Comparison of ENCODE assay signal across 21 cellular contexts in genomic region chr12:110745632-110746284, GRCh38. TPM values are rescaled to one million over a fixed set of nuclear protein-coding genes. Genes with fewer than 3 reads are reported as not detected.
DNase-seq lines count a peak whose midpoint lies in the region; ATAC-seq, FAIRE-seq and TF ChIP-seq lines count a peak whose summit lies in the region.
"Had no signal": no experiment of that assay in that cellular context is flagged by ENCODE, and none has a peak within 500 bp of the region (broad histone marks: within the 10 kb centered on the region; RNA-seq: fewer than 3 reads in every experiment).

No MANE protein-coding gene starts in this region.

- 0 out of 2 replicates have a peak overlapping the region, but pooled peaks have one; percentile 17 for H3K56ac ChIP-seq in IMR-90 (ENCODE audit: extremely low read depth, insufficient read depth, low read length)

- no peak overlapping the region for H3K23ac ChIP-seq in IMR-90 (ENCODE audit: low read depth, low read length)

- DNase-seq in IMR-90 = no peak
- DNase-seq in activated B cell treated with CpG ODN at 0.5 μM for 24 hours = no peak
- peak; percentile 75 for DNase-seq in small intestine
- no peak for DNase-seq in esophagus muscularis mucosa (ENCODE audit: extremely low spot score)
- DNase-seq in activated CD4-positive, alpha-beta T cell treated with anti-CD3 and anti-CD28 coated beads for 1 hour = no peak
- no peak for DNase-seq in OCI-LY7 (ENCODE audit: low spot score)
- DNase-seq: activated CD8-positive, alpha-beta T cell treated with anti-CD3 and anti-CD28 coated beads, Interleukin-2, amount 10 ng/mL, durations not matched to agents 7 days and 5 days; activated T-cell treated with anti-CD3 and anti-CD28 coated beads, Interleukin-2, amount 50 U/mL, for 48 hours; Caco-2; cortex of kidney; left cardiac atrium; NCI-H2107; NCI-H526 treated with DMSO at 0.1 percent for 48 hours had no signal

- peak overlapping the region; percentile 56 for H3K27ac Mint-ChIP-seq in activated B cell treated with CpG ODN at 0.5 μM for 24 hours
- H3K27ac Mint-ChIP-seq: activated CD8-positive, alpha-beta T cell treated with anti-CD3 and anti-CD28 coated beads, Interleukin-2, amount 10 ng/mL, durations not matched to agents 7 days and 5 days; WTC11 had no signal

- no peak overlapping the region for H3K18ac ChIP-seq in IMR-90 (ENCODE audit: low read depth, low read length)

- H3K36me3 ChIP-seq in IMR-90 (ENCODE audit: control insufficient read depth, insufficient read depth, low read length) = no peaks in the 10 kb centered on the region
- no peaks in the 10 kb centered on the region for H3K36me3 ChIP-seq in gastroesophageal sphincter
- no peaks in the 10 kb centered on the region for H3K36me3 ChIP-seq in small intestine (ENCODE audit: control insufficient read depth in 2 of 2, insufficient read depth in 2 of 2, low read length in 2 of 2)
- no peaks in the 10 kb centered on the region for H3K36me3 ChIP-seq in esophagus muscularis mucosa
- H3K36me3 ChIP-seq in OCI-LY7 (ENCODE audit: insufficient read depth, low read length) = peaks cover 12% of the 10 kb centered on the region
- H3K36me3 ChIP-seq: thoracic aorta had no signal

- no peak overlapping the region for H2AK9ac ChIP-seq in IMR-90 (replicated peaks; ENCODE audit: low read depth, low read length, poor library complexity)

- no peak overlapping the region for H4K8ac ChIP-seq in IMR-90 (ENCODE audit: low read depth in 2 of 2, low read length in 2 of 2)

- no peak overlapping the region for H3K14ac ChIP-seq in IMR-90 (replicated peaks; ENCODE audit: low read depth, low read length)

- peaks cover 11% of the 10 kb centered on the region for H3K4me1 ChIP-seq in IMR-90 (ENCODE audit: control insufficient read depth, insufficient read depth, low read length)
- peaks cover 0 to 37% (median 14%) of the 10 kb centered on the region in 3 donors for H3K4me1 ChIP-seq in gastroesophageal sphincter
- peaks cover 5 to 6% of the 10 kb centered on the region in 2 donors for H3K4me1 ChIP-seq in small intestine (ENCODE audit: control insufficient read depth in 2 of 2, insufficient read depth in 1 of 2, low read depth in 1 of 2, low read length in 1 of 2)
- H3K4me1 ChIP-seq in esophagus muscularis mucosa = peaks cover 24 to 34% (median 31%) of the 10 kb centered on the region in 4 donors
- peaks cover 18% of the 10 kb centered on the region for H3K4me1 ChIP-seq in OCI-LY7 (ENCODE audit: insufficient read depth, low read length, poor library complexity, severe bottlenecking)

- TF ChIP-seq POLR2A in IMR-90 (IDR thresholded peaks at IDR 0.05; ENCODE audit: low read depth, low read length) = no peak
- no peak for TF ChIP-seq POLR2A in gastroesophageal sphincter (IDR thresholded peaks at IDR 0.05)
- no peak for TF ChIP-seq POLR2A in esophagus muscularis mucosa (IDR thresholded peaks at IDR 0.05; ENCODE audit: low read depth)

- H2AK5ac ChIP-seq in IMR-90 (ENCODE audit: low read depth, low read length) = no peak overlapping the region

- ATAC-seq in IMR-90 (ENCODE audit: low read depth) (no peak), activated B cell treated with CpG ODN at 0.5 μM for 24 hours (ENCODE audit: low read depth) (no peak), gastroesophageal sphincter (no peak)
- ATAC-seq: activated CD8-positive, alpha-beta T cell treated with anti-CD3 and anti-CD28 coated beads, Interleukin-2, amount 10 ng/mL, durations not matched to agents 7 days and 5 days; body of pancreas; left cardiac atrium; WTC11 had no signal

- no peaks in the 10 kb centered on the region for H3K9me3 Mint-ChIP-seq in activated B cell treated with CpG ODN at 0.5 μM for 24 hours
- H3K9me3 Mint-ChIP-seq: WTC11 had no signal

- POLR2A ChIA-PET in IMR-90 (lab: Charles Lee; ENCODE audit: unreplicated experiment) = no interaction called here
- POLR2A ChIA-PET in activated B cell treated with CpG ODN at 0.5 μM for 24 hours (lab: Charles Lee) = interaction anchor here (0.6 kb wide), 1 partner anchor 295 kb away, joined by 3 read pairs; the partner anchor contains the start of gene ARPC3
- POLR2A ChIA-PET in OCI-LY7 (lab: Charles Lee) = interaction anchor here (0.5 to 0.7 kb wide), 2 partner anchors 17 to 168 kb away, joined by 5 read pairs; no protein-coding TSS in a partner anchor

- H4K91ac ChIP-seq in IMR-90 (ENCODE audit: insufficient read depth, low read depth, low read length) = no peak overlapping the region

- BruUV-seq in IMR-90 (replicated peaks; lab: Mats Ljungman, UMichigan) (no TSS peak), OCI-LY7 (replicated peaks; lab: Mats Ljungman, UMichigan) (no TSS peak)

- H3K27ac ChIP-seq in IMR-90 (ENCODE audit: insufficient read depth, low read length) (no peak overlapping the region), gastroesophageal sphincter (peak overlapping the region in 3 of 4 donors; percentile 42 to 94 (median 48)), small intestine (ENCODE audit: low read depth in 1 of 2, low read length in 1 of 2) (peak overlapping the region; percentile 65 to 87), esophagus muscularis mucosa (replicated peaks in 1 of 4) (peak overlapping the region in 2 of 4 donors; percentile 18 to 89), OCI-LY7 (ENCODE audit: low read depth, low read length, poor library complexity, severe bottlenecking) (no peak overlapping the region)

- peaks cover 18% of the 10 kb centered on the region for H3K4me1 Mint-ChIP-seq in activated B cell treated with CpG ODN at 0.5 μM for 24 hours

- no peak overlapping the region for H3K9ac ChIP-seq in IMR-90 (ENCODE audit: low read depth, low read length)

- H3K79me2 ChIP-seq in OCI-LY7 (ENCODE audit: insufficient read depth, low read depth, low read length) = peaks cover 28% of the 10 kb centered on the region

- H2BK5ac ChIP-seq in IMR-90 (ENCODE audit: low read depth, low read length, poor library complexity, severe bottlenecking) = no peak overlapping the region

- intact Hi-C loops in IMR-90 (cut with micrococcal nuclease) (no loop called here), activated B cell treated with CpG ODN at 0.5 μM for 24 hours (cut with micrococcal nuclease) (no loop called here), esophagus muscularis mucosa (cut with DNase I) (no loop called here), OCI-LY7 (cut with micrococcal nuclease; ENCODE audit: unreplicated experiment) (no loop called here)

- TF ChIP-seq CTCF in IMR-90 (conservative IDR thresholded peaks at IDR 0.05; ENCODE audit: low read depth, low read length) = no peak
- TF ChIP-seq CTCF in activated B cell treated with CpG ODN at 0.5 μM for 24 hours (IDR thresholded peaks at IDR 0.05) = no peak
- TF ChIP-seq CTCF in gastroesophageal sphincter (IDR thresholded peaks at IDR 0.05) = no peak
- TF ChIP-seq CTCF in esophagus muscularis mucosa (IDR thresholded peaks at IDR 0.05) = no peak
- no peak for TF ChIP-seq CTCF in OCI-LY7 (conservative IDR thresholded peaks at IDR 0.05; ENCODE audit: low read length)

- TF ChIP-seq EP300 in gastroesophageal sphincter (IDR thresholded peaks at IDR 0.05) (no peak), esophagus muscularis mucosa (IDR thresholded peaks at IDR 0.05) (no peak)

- H3K4ac ChIP-seq in IMR-90 (ENCODE audit: low read depth, low read length) = no peak overlapping the region

- no peaks in the 10 kb centered on the region for H3K9me3 ChIP-seq in IMR-90 (ENCODE audit: control insufficient read depth, insufficient read depth, low read length)
- H3K9me3 ChIP-seq in gastroesophageal sphincter = no peaks in the 10 kb centered on the region
- no peaks in the 10 kb centered on the region for H3K9me3 ChIP-seq in small intestine (ENCODE audit: control insufficient read depth, low read depth)
- H3K9me3 ChIP-seq in esophagus muscularis mucosa = no peaks in the 10 kb centered on the region
- no peaks in the 10 kb centered on the region for H3K9me3 ChIP-seq in OCI-LY7 (ENCODE audit: low read length)
- H3K9me3 ChIP-seq: body of pancreas, Caco-2, thoracic aorta had no signal

- H4K5ac ChIP-seq in IMR-90 (ENCODE audit: low read depth, low read length) = no peak overlapping the region

- H2AFZ ChIP-seq in IMR-90 (replicated peaks; ENCODE audit: low read length, poor library complexity) = no peak overlapping the region
- no peak overlapping the region for H2AFZ ChIP-seq in OCI-LY7 (ENCODE audit: low read length)

- no peak for TF ChIP-seq RAD21 in IMR-90 (IDR thresholded peaks at IDR 0.05; ENCODE audit: low read length)

- H2BK15ac ChIP-seq in IMR-90 (ENCODE audit: low read depth, low read length) = no peak overlapping the region

- H3K27me3 ChIP-seq in IMR-90 (ENCODE audit: control insufficient read depth, insufficient read depth, low read length) (no peaks in the 10 kb centered on the region), gastroesophageal sphincter (no peaks in the 10 kb centered on the region), small intestine (ENCODE audit: control insufficient read depth in 2 of 2, insufficient read depth in 2 of 2, low read length in 2 of 2) (no peaks in the 10 kb centered on the region), esophagus muscularis mucosa (no peaks in the 10 kb centered on the region)
- H3K27me3 ChIP-seq: body of pancreas had no signal

- peaks cover 5% of the 10 kb centered on the region; the same call in 1 of the 2 replicates for H3K9me1 ChIP-seq in IMR-90 (ENCODE audit: insufficient read depth, low read length)

- no peak overlapping the region for H2BK120ac ChIP-seq in IMR-90 (ENCODE audit: low read depth, low read length)

- CTCF ChIA-PET in IMR-90 (lab: Yijun Ruan, JAX) (no interaction called here), activated B cell treated with CpG ODN at 0.5 μM for 24 hours (lab: Charles Lee) (no interaction called here), OCI-LY7 (lab: Charles Lee; ENCODE audit: unreplicated experiment) (interaction anchor here (0.6 kb wide), 1 partner anchor 27 kb away, joined by 3 read pairs; no protein-coding TSS in a partner anchor)

- no peak overlapping the region for H2BK20ac ChIP-seq in IMR-90 (ENCODE audit: low read depth, low read length)

- H3K27me3 Mint-ChIP-seq in activated B cell treated with CpG ODN at 0.5 μM for 24 hours = no peaks in the 10 kb centered on the region
- H3K27me3 Mint-ChIP-seq: activated naive CD8-positive, alpha-beta T cell had no signal

- in situ Hi-C loops in IMR-90 (cut with MboI; ENCODE audit: low sequenced_read_pairs) = no loop called here

- no peaks in the 10 kb centered on the region for H3K9me2 ChIP-seq in OCI-LY7 (ENCODE audit: insufficient read depth, low read length)

- H3K79me1 ChIP-seq in IMR-90 (ENCODE audit: low read depth in 1 of 2, low read length in 2 of 2) = peaks cover 0 to 6% of the 10 kb centered on the region in 2 experiments; a peak in 1 of 4 replicates

- peaks cover 18% of the 10 kb centered on the region for H4K20me1 ChIP-seq in IMR-90 (ENCODE audit: insufficient read depth, low read length)
- H4K20me1 ChIP-seq in OCI-LY7 (ENCODE audit: insufficient read depth, low read length) = peaks cover 11% of the 10 kb centered on the region

- H3K4me3 ChIP-seq in IMR-90 (ENCODE audit: insufficient read depth, low read depth, low read length) (no peak overlapping the region), gastroesophageal sphincter (no peak overlapping the region), small intestine (ENCODE audit: low read depth in 1 of 2, low read length in 2 of 2) (no peak overlapping the region), esophagus muscularis mucosa (no peak overlapping the region), OCI-LY7 (ENCODE audit: low read depth, low read length, poor library complexity, severe bottlenecking) (no peak overlapping the region)
- H3K4me3 ChIP-seq: body of pancreas, thoracic aorta had no signal

- 62% methylated on average over 3 of the region's 14 CpGs; no CpG with 5 or more reads in 1 of the 2 experiments for WGBS in IMR-90 (ENCODE audit: extremely low coverage in 2 of 2, insufficient read length in 1 of 2), 2 experiments
- 79 to 83% methylated on average over 7 to 12 of the region's 14 CpGs for whole genome bisulfite sequencing in gastroesophageal sphincter (ENCODE audit: low coverage in 1 of 2), 2 donors
- WGBS in small intestine, 3 donors = 59 to 79% (median 75%) methylated on average over 14 of the region's 14 CpGs
- WGBS in esophagus muscularis mucosa = 93% methylated on average over 14 of the region's 14 CpGs

- no peak for FAIRE-seq in small intestine (lab: Jason Lieb, UNC)
- FAIRE-seq: endothelial cell of umbilical vein, frontal cortex, HTR-8/SVneo had no signal

- dilution Hi-C loops in IMR-90 (cut with HindIII; ENCODE audit: low sequenced_read_pairs, unreplicated experiment) = no loop called here

- H3K4me3 Mint-ChIP-seq in activated B cell treated with CpG ODN at 0.5 μM for 24 hours = no peak overlapping the region
- H3K4me3 Mint-ChIP-seq: activated CD8-positive, alpha-beta T cell treated with anti-CD3 and anti-CD28 coated beads, Interleukin-2, amount 10 ng/mL, durations not matched to agents 7 days and 5 days; activated naive CD8-positive, alpha-beta T cell; WTC11 had no signal

- H3K4me2 ChIP-seq in IMR-90 (ENCODE audit: low read depth, low read length) (no peak overlapping the region), OCI-LY7 (ENCODE audit: low read length) (no peak overlapping the region)

- H3K36me3 Mint-ChIP-seq in activated B cell treated with CpG ODN at 0.5 μM for 24 hours (ENCODE audit: low read depth) = peaks cover 14% of the 10 kb centered on the region

RNA-seq across cellular contexts. Expression of gene PPP1CC, which starts 3.1 kb away (rescaled TPM):
- total RNA-seq in IMR-90 (2012; rRNA removed) (126 and 169 TPM in 2 replicates), activated B cell treated with CpG ODN at 0.5 μM for 24 hours (148 and 152 TPM in 2 replicates), gastroesophageal sphincter (100 to 1,000 TPM; 103 to 135 (median 126) TPM), esophagus muscularis mucosa (100 to 1,000 TPM in 3 of 4 donors, 10 to 100 TPM in 1; 92.2 to 120 (median 101) TPM), OCI-LY7 (2022) (264 and 275 TPM in 2 replicates)
- polyA plus RNA-seq in IMR-90 (2012; rRNA removed) (59.1 and 71.0 TPM in 2 replicates), small intestine (100 to 1,000 TPM; 135 to 464 (median 420) TPM)
- polyA plus RNA-seq in IMR-90 (2012; cell fraction: cytosol; rRNA removed) = 36.4 and 45.1 TPM in 2 replicates
- 26.7 and 72.8 TPM in 2 replicates for polyA plus RNA-seq in IMR-90 (2012; cell fraction: nucleus; rRNA removed; ENCODE audit: low replicate concordance)
- 140 and 146 TPM in 2 replicates for total RNA-seq in OCI-LY7 (2014; rRNA removed; shearing (Covaris generic))

RNA-seq across cellular contexts. Expression of gene HVCN1, which starts 56.8 kb away (rescaled TPM):
- total RNA-seq in IMR-90 (2012; rRNA removed) (1.4 and 2.0 TPM in 2 replicates), activated B cell treated with CpG ODN at 0.5 μM for 24 hours (80.7 and 83.9 TPM in 2 replicates), gastroesophageal sphincter (10 to 100 TPM in 1 of 4 donors, 1 to 10 TPM in 3; 1.4 to 12.0 (median 8.1) TPM), esophagus muscularis mucosa (1 to 10 TPM; 5.4 to 8.9 (median 7.1) TPM), OCI-LY7 (2022) (4.5 and 4.9 TPM in 2 replicates)
- polyA plus RNA-seq in IMR-90 (2012; rRNA removed) (1.3 and 1.9 TPM in 2 replicates), small intestine (1 to 10 TPM; 1.9 to 4.5 (median 2.5) TPM)
- 1.3 and 2.3 TPM in 2 replicates for polyA plus RNA-seq in IMR-90 (2012; cell fraction: cytosol; rRNA removed)
- polyA plus RNA-seq in IMR-90 (2012; cell fraction: nucleus; rRNA removed; ENCODE audit: low replicate concordance) = 0.44 and 1.4 TPM in 2 replicates
- 6.4 and 9.3 TPM in 2 replicates for total RNA-seq in OCI-LY7 (2014; rRNA removed; shearing (Covaris generic))

Comparison
In these comparisons a context has a peak if more than half of its experiments do, and no peak if none do; other contexts are left out.
1. H3K27ac ChIP-seq: peak in gastroesophageal sphincter (3 of 4) and small intestine (2 of 2); none in IMR-90 (single experiment) and OCI-LY7 (single experiment).